ENCODE assay signal across 2 cellular contexts in genomic region chr10:80150172-80150571, GRCh38.
TF ChIP-seq lines count a peak whose summit lies in the region.

No MANE protein-coding gene starts in this region.

TF ChIP-seq in IMR-90, 13 proteins besides CTCF, POLR2A, EP300 and RAD21:
- TF ChIP-seq MAZ (IDR thresholded peaks at IDR 0.05; ENCODE audit: borderline replicate concordance, low read depth, low read length) (no peak), NFE2L2 (IDR thresholded peaks at IDR 0.05; ENCODE audit: low read depth, low read length) (no peak), ELK1 (IDR thresholded peaks at IDR 0.05; ENCODE audit: borderline replicate concordance, low read depth, low read length) (no peak), MXI1 (IDR thresholded peaks at IDR 0.05; ENCODE audit: borderline replicate concordance, low read depth, low read length) (no peak), MAFK (IDR thresholded peaks at IDR 0.05; ENCODE audit: low read depth, low read length) (no peak), RCOR1 (IDR thresholded peaks at IDR 0.05; ENCODE audit: insufficient replicate concordance, low read length) (no peak), CHD1 (IDR thresholded peaks at IDR 0.05; ENCODE audit: low read depth, low read length) (no peak), BHLHE40 (IDR thresholded peaks at IDR 0.05; ENCODE audit: low read depth, low read length) (no peak), RFX5 (IDR thresholded peaks at IDR 0.05; ENCODE audit: low read depth, low read length) (no peak), FOS (IDR thresholded peaks at IDR 0.05; ENCODE audit: low read depth, low read length) (no peak), CEBPB (IDR thresholded peaks at IDR 0.05; ENCODE audit: low read depth, low read length) (no peak), SMC3 (IDR thresholded peaks at IDR 0.05; ENCODE audit: low read depth, low read length) (no peak)
- TF ChIP-seq, protein P1, sequence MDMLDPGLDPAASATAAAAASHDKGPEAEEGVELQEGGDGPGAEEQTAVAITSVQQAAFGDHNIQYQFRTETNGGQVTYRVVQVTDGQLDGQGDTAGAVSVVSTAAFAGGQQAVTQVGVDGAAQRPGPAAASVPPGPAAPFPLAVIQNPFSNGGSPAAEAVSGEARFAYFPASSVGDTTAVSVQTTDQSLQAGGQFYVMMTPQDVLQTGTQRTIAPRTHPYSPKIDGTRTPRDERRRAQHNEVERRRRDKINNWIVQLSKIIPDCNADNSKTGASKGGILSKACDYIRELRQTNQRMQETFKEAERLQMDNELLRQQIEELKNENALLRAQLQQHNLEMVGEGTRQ (IDR thresholded peaks at IDR 0.05; ENCODE audit: low read depth, low read length) = no peak

TF ChIP-seq in K562, 482 proteins besides CTCF, POLR2A, EP300 and RAD21:
- TF ChIP-seq SAFB2 (IDR thresholded peaks at IDR 0.05; ENCODE audit: borderline replicate concordance, low read depth, low read length, severe bottlenecking) (no peak), ZNF512 (tag; IDR thresholded peaks at IDR 0.05) (no peak), MGA (IDR thresholded peaks at IDR 0.05) (0 out of 2 replicates have a peak, but pooled peaks have one; percentile 31), ERF (CRISPR knock-in tag; IDR thresholded peaks at IDR 0.05) (0 out of 2 replicates have a peak, but pooled peaks have one; percentile 29)
- TF ChIP-seq, protein P2, sequence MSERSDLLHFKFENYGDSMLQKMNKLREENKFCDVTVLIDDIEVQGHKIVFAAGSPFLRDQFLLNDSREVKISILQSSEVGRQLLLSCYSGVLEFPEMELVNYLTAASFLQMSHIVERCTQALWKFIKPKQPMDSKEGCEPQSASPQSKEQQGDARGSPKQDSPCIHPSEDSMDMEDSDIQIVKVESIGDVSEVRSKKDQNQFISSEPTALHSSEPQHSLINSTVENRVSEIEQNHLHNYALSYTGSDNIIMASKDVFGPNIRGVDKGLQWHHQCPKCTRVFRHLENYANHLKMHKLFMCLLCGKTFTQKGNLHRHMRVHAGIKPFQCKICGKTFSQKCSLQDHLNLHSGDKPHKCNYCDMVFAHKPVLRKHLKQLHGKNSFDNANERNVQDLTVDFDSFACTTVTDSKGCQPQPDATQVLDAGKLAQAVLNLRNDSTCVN (CRISPR knock-in tag; IDR thresholded peaks at IDR 0.05) = no peak
